ENCODE assay signal across 24 cellular contexts in the genomic region with DNA sequence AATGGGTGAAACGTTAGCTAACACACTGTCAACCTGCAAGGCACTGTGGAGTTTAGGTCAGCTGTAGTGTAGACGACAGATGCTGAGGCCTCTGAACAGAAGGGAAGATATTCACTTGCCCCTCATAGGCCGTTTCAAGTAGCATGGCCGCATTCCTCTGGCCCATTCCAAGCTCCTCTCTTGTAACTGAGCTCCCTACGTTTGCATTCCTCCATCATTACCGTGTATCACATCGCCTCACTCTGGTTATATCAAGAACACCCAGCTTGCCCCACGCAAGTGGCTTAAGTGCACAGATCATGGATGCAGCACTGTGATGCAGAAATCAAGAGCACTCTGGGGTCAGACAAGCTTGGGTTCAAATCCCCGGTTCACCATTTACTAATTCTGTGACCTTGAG. TPM values are rescaled to one million over a fixed set of nuclear protein-coding genes. Genes with fewer than 3 reads are reported as not detected.
DNase-seq lines count a peak whose midpoint lies in the region; ATAC-seq and TF ChIP-seq lines count a peak whose summit lies in the region.
"Had no signal": no experiment of that assay in that cellular context is flagged by ENCODE, and none has a peak within 500 bp of the region (broad histone marks: within the 10 kb centered on the region; RNA-seq: fewer than 3 reads in every experiment).

No MANE protein-coding gene starts in this region.

- no peak overlapping the region for H3K4me2 ChIP-seq in H9 (ENCODE audit: insufficient read depth, insufficient read length, low read length)
- H3K4me2 ChIP-seq in trophoblast cell (ENCODE audit: low read length): no peak overlapping the region
- H3K4me2 ChIP-seq: A549, KMS-11 had no signal

- ATAC-seq in foreskin keratinocyte: no peak
- ATAC-seq: A549, PC-3, SK-N-SH treated with all-trans-retinoic acid at 6 μM for 48 hours had no signal

- H3K4me1 Mint-ChIP-seq in H9: peaks cover 10 to 23% of the 10 kb centered on the region in 2 experiments
- peaks cover 9% of the 10 kb centered on the region for H3K4me1 Mint-ChIP-seq in endodermal cell
- H3K4me1 Mint-ChIP-seq: CD4-positive, alpha-beta memory T cell had no signal

- H3K9ac ChIP-seq in H9 (ENCODE audit: extremely low read depth, insufficient read length, low read length) (no peak overlapping the region), endodermal cell (ENCODE audit: extremely low read depth, low read length, poor library complexity, severe bottlenecking) (no peak overlapping the region), trophoblast cell (ENCODE audit: low read length) (no peak overlapping the region)
- H3K9ac ChIP-seq: GM23248, KMS-11 had no signal

- no peaks in the 10 kb centered on the region for H3K36me3 ChIP-seq in endodermal cell (ENCODE audit: control insufficient read depth, insufficient read depth, low read length)
- no peaks in the 10 kb centered on the region for H3K36me3 ChIP-seq in trophoblast cell (ENCODE audit: control insufficient read depth in 1 of 2, insufficient read depth in 2 of 2, low read length in 2 of 2)
- H3K36me3 ChIP-seq in thyroid gland: no peaks in the 10 kb centered on the region

- H3K4me1 ChIP-seq in H9 (ENCODE audit: insufficient read depth, low read length) (no peaks in the 10 kb centered on the region; the same call in none of the 2 replicates), endodermal cell (ENCODE audit: control insufficient read depth, insufficient read depth, low read length) (no peaks in the 10 kb centered on the region), trophoblast cell (ENCODE audit: control insufficient read depth in 1 of 2, insufficient read depth in 2 of 2, low read length in 2 of 2) (no peaks in the 10 kb centered on the region), foreskin keratinocyte (no peaks in the 10 kb centered on the region), thyroid gland (no peaks in the 10 kb centered on the region)
- H3K4me1 ChIP-seq: A549 had no signal

- H2BK15ac ChIP-seq in H9 (ENCODE audit: low read depth, low read length): no peak overlapping the region

- no peaks in the 10 kb centered on the region for H3K79me1 ChIP-seq in H9 (ENCODE audit: insufficient read depth, low read depth, low read length, poor library complexity, severe bottlenecking)
- no peaks in the 10 kb centered on the region for H3K79me1 ChIP-seq in trophoblast cell (ENCODE audit: low read length)

- no peak overlapping the region for H2AFZ ChIP-seq in H9 (ENCODE audit: low read length)
- H2AFZ ChIP-seq in trophoblast cell (ENCODE audit: insufficient read depth, low read length, poor library complexity): no peak overlapping the region
- H2AFZ ChIP-seq: GM23248 had no signal

- no peak overlapping the region for H3K56ac ChIP-seq in H9 (ENCODE audit: insufficient read length, low read depth, low read length)

- H3K14ac ChIP-seq in H9 (ENCODE audit: insufficient read depth, low read length) (no peak overlapping the region), trophoblast cell (ENCODE audit: low read length) (no peak overlapping the region)

- no peaks in the 10 kb centered on the region for H3K23me2 ChIP-seq in H9 (ENCODE audit: insufficient read length, low read depth, low read length, poor library complexity, severe bottlenecking)

- H2BK5ac ChIP-seq in H9 (ENCODE audit: insufficient read length, low read length): no peak overlapping the region
- H2BK5ac ChIP-seq in trophoblast cell (ENCODE audit: low read depth, low read length, poor library complexity): no peak overlapping the region

- no peak overlapping the region for H4K5ac ChIP-seq in H9 (ENCODE audit: insufficient read length, low read depth, low read length)

- 0 out of 5 replicates have a peak, but pooled peaks cover 0 to under 1% of the 10 kb centered on the region in 2 experiments for H3K9me3 Mint-ChIP-seq in H9
- H3K9me3 Mint-ChIP-seq in endodermal cell: peaks cover 1% of the 10 kb centered on the region
- H3K9me3 Mint-ChIP-seq: CD4-positive, alpha-beta memory T cell had no signal

- no peaks in the 10 kb centered on the region for H4K20me1 ChIP-seq in H9 (ENCODE audit: control insufficient read depth, insufficient read depth, insufficient read length)

- no peak overlapping the region for H4K91ac ChIP-seq in H9 (ENCODE audit: insufficient read length, low read depth, low read length)
- no peak overlapping the region for H4K91ac ChIP-seq in trophoblast cell (ENCODE audit: low read depth, low read length)

- peak; percentile 52 for DNase-seq in H9
- peak; percentile 10 for DNase-seq in NCI-H69 (lab: John Stamatoyannopoulos, UW)
- DNase-seq in endodermal cell: peak; percentile 61
- peak; percentile 55 to 66 for DNase-seq in trophoblast cell
- no peak for DNase-seq in foreskin keratinocyte
- DNase-seq in thyroid gland: no peak
- DNase-seq in stimulated activated CD4-positive, alpha-beta T cell treated with anti-CD3 and anti-CD28 coated beads, Interleukin-2, amount 100 ng/mL, for 24 hours: no peak
- DNase-seq: C1 segment of cervical spinal cord; Caco-2; CD4-positive, alpha-beta memory T cell; GM23248; HCEC 1CT; IMR-90; NCI-H1092 treated with DMSO at 0.1 percent for 48 hours; NCI-H1436; NCI-H187; NCI-H2081 treated with DMSO at 0.1 percent for 48 hours; NCI-H2171; NCI-H82; NK-92 treated with Interleukin-12 subunit alpha and Interleukin-12 subunit beta, amount 100 ng/mL, for 24 hours; PC-3 had no signal

- H3K36me3 Mint-ChIP-seq in H9 (ENCODE audit: insufficient read depth in 1 of 3, low read depth in 3 of 3): peaks cover 0 to 2% (median 0%) of the 10 kb centered on the region in 3 experiments; a peak in 1 of 7 replicates
- peaks cover 1% of the 10 kb centered on the region for H3K36me3 Mint-ChIP-seq in endodermal cell (ENCODE audit: low read depth)

- H3K18ac ChIP-seq in H9 (ENCODE audit: insufficient read length, low read depth, low read length): no peak overlapping the region
- H3K18ac ChIP-seq in trophoblast cell (ENCODE audit: low read length): no peak overlapping the region

- no peak overlapping the region for H2AK5ac ChIP-seq in H9 (ENCODE audit: insufficient read length, low read length)
- no peak overlapping the region for H2AK5ac ChIP-seq in trophoblast cell (ENCODE audit: low read length)

- no peak overlapping the region for H3K4ac ChIP-seq in H9 (ENCODE audit: low read depth, low read length)
- H3K4ac ChIP-seq in trophoblast cell (ENCODE audit: low read depth, low read length): no peak overlapping the region

- H4K8ac ChIP-seq in H9 (replicated peaks; ENCODE audit: insufficient read length, low read depth, low read length) (no peak overlapping the region), trophoblast cell (ENCODE audit: low read depth, low read length) (no peak overlapping the region)

- no peak overlapping the region for H3K27ac ChIP-seq in H9 (ENCODE audit: insufficient read length, low read depth, low read length)
- H3K27ac ChIP-seq in endodermal cell (ENCODE audit: low read depth, low read length): no peak overlapping the region
- H3K27ac ChIP-seq in trophoblast cell (ENCODE audit: low read depth, low read length): no peak overlapping the region
- H3K27ac ChIP-seq in foreskin keratinocyte: no peak overlapping the region
- H3K27ac ChIP-seq in thyroid gland: no peak overlapping the region
- H3K27ac ChIP-seq: A549, GM23248, KMS-11 had no signal

- no peak overlapping the region for H2BK20ac ChIP-seq in H9 (ENCODE audit: low read depth, low read length, poor library complexity, severe bottlenecking)

- intact Hi-C loops in thyroid gland (cut with DNase I): no loop called here

- peak; percentile 30; the same call in 2 of the 3 replicates for TF ChIP-seq CTCF in H9 (conservative IDR thresholded peaks at IDR 0.05)
- TF ChIP-seq CTCF in endodermal cell (conservative IDR thresholded peaks at IDR 0.05): no peak
- TF ChIP-seq CTCF in foreskin keratinocyte (conservative IDR thresholded peaks at IDR 0.05): no peak
- no peak for TF ChIP-seq CTCF in thyroid gland (IDR thresholded peaks at IDR 0.05)

- H2BK12ac ChIP-seq in H9 (ENCODE audit: insufficient read length, low read depth, low read length): no peak overlapping the region
- no peak overlapping the region for H2BK12ac ChIP-seq in trophoblast cell (ENCODE audit: low read length)

- H3K23ac ChIP-seq in H9 (ENCODE audit: insufficient read length, low read depth, low read length) (no peak overlapping the region), trophoblast cell (ENCODE audit: low read length) (no peak overlapping the region)

- no CpG with 5 or more reads among the region's 9 CpGs for WGBS in H9 (ENCODE audit: extremely low coverage, insufficient read length, low lambda C conversion rate)
- WGBS in endodermal cell (ENCODE audit: insufficient coverage in 1 of 2, insufficient read length in 1 of 2), 2 experiments: 91 to 95% methylated on average over 9 of the region's 9 CpGs
- WGBS in trophoblast cell (ENCODE audit: extremely low coverage, insufficient coverage, insufficient read length): no CpG with 5 or more reads among the region's 9 CpGs
- WGBS in thyroid gland, 2 donors: 87% methylated on average over 9 of the region's 9 CpGs

- no peaks in the 10 kb centered on the region for H3K9me3 ChIP-seq in H9 (ENCODE audit: control insufficient read depth, low read depth, low read length)
- no peaks in the 10 kb centered on the region for H3K9me3 ChIP-seq in endodermal cell (ENCODE audit: control insufficient read depth, low read length)
- H3K9me3 ChIP-seq in trophoblast cell (ENCODE audit: insufficient read depth, low read depth, low read length): no peaks in the 10 kb centered on the region
- H3K9me3 ChIP-seq in thyroid gland: no peaks in the 10 kb centered on the region
- H3K9me3 ChIP-seq: A549, Caco-2 had no signal

- H4K12ac ChIP-seq in trophoblast cell (ENCODE audit: low read depth, low read length): no peak overlapping the region

- no peak overlapping the region for H3T11ph ChIP-seq in H9 (ENCODE audit: low read length)

- H3K27me3 Mint-ChIP-seq in H9 (ENCODE audit: low read depth) (no peaks in the 10 kb centered on the region), endodermal cell (ENCODE audit: insufficient read depth) (no peaks in the 10 kb centered on the region)

- TF ChIP-seq POLR2A in thyroid gland (IDR thresholded peaks at IDR 0.05): no peak

- H3K27me3 ChIP-seq in H9 (ENCODE audit: insufficient read depth, low read length): no peaks in the 10 kb centered on the region
- H3K27me3 ChIP-seq in endodermal cell (ENCODE audit: control insufficient read depth, insufficient read depth, low read length, poor library complexity, severe bottlenecking): no peaks in the 10 kb centered on the region
- H3K27me3 ChIP-seq in trophoblast cell (ENCODE audit: insufficient read depth, low read length): no peaks in the 10 kb centered on the region
- H3K27me3 ChIP-seq in foreskin keratinocyte: no peaks in the 10 kb centered on the region
- H3K27me3 ChIP-seq in thyroid gland: no peaks in the 10 kb centered on the region

- H3K27ac Mint-ChIP-seq in H9 (no peak overlapping the region), endodermal cell (no peak overlapping the region)
- H3K27ac Mint-ChIP-seq: CD4-positive, alpha-beta memory T cell had no signal

- H3K4me3 ChIP-seq in endodermal cell (ENCODE audit: low read length) (no peak overlapping the region), trophoblast cell (ENCODE audit: low read depth, low read length) (no peak overlapping the region), thyroid gland (replicated peaks in 1 of 3) (no peak overlapping the region)
- H3K4me3 ChIP-seq: A549, GM23248 had no signal

- H2BK120ac ChIP-seq in H9 (ENCODE audit: low read depth, low read length, poor library complexity, severe bottlenecking): no peak overlapping the region
- H2BK120ac ChIP-seq in trophoblast cell (ENCODE audit: insufficient read depth, low read length, poor library complexity): no peak overlapping the region

- no peak overlapping the region for H3K4me3 Mint-ChIP-seq in H9
- H3K4me3 Mint-ChIP-seq in endodermal cell: no peak overlapping the region
- H3K4me3 Mint-ChIP-seq: CD4-positive, alpha-beta memory T cell had no signal

- H3K79me2 ChIP-seq in H9 (ENCODE audit: insufficient read depth, low read length) (no peaks in the 10 kb centered on the region), trophoblast cell (ENCODE audit: control insufficient read depth, insufficient read depth, low read length, poor library complexity) (no peaks in the 10 kb centered on the region)

RNA-seq across cellular contexts. Expression of a gene that starts 43.3 kb away (rescaled TPM):
- total RNA-seq in H9 (2021): 10.4 and 13.2 TPM in 2 replicates
- 10 to 100 TPM in 1 of 2 donors, 1 to 10 TPM in 1; 6.7 to 14.3 TPM for total RNA-seq in endodermal cell
- 9.4 TPM for polyA plus RNA-seq in endodermal cell (2013, experiment 1 of 2)
- 8.9 TPM for polyA plus RNA-seq in endodermal cell (2013, experiment 2 of 2)
- 2.7 and 2.9 TPM in 2 replicates for polyA plus RNA-seq in trophoblast cell (2013)
- 9.2 and 11.2 TPM in 2 replicates for total RNA-seq in foreskin keratinocyte
- polyA plus RNA-seq in foreskin keratinocyte: 5.3 and 6.8 TPM in 2 replicates
- total RNA-seq in thyroid gland: 10 to 100 TPM; 11.5 to 27.9 (median 21.4) TPM

Comparison
In these comparisons a context has a peak if more than half of its experiments do, and no peak if none do; other contexts are left out.
1. DNase-seq: peak in H9 (single experiment), NCI-H69 (single experiment), endodermal cell (single experiment) and trophoblast cell (2 of 2); none in foreskin keratinocyte (0 of 2), thyroid gland (0 of 2) and stimulated activated CD4-positive, alpha-beta T cell treated with anti-CD3 and anti-CD28 coated beads, Interleukin-2, amount 100 ng/mL, for 24 hours (0 of 2).